In genomic region chr12:112419269-112420133, GRCh38 we compare ENCODE assay signal across 8 cellular contexts. TPM values are rescaled to one million over a fixed set of nuclear protein-coding genes. Genes with fewer than 3 reads are reported as not detected.
A peak's percentile ranks its signal among the peaks of the same experiment; 100 is the strongest.
DNase-seq lines count a peak whose midpoint lies in the region; ATAC-seq, FAIRE-seq and TF ChIP-seq lines count a peak whose summit lies in the region.

No MANE protein-coding gene starts in this region.

- CTCF ChIA-PET in GM10248 (lab: Yijun Ruan, JAX) = interaction anchor here (0.8 kb wide), 1 partner anchor 8 kb away, joined by 3 read pairs; no protein-coding TSS in a partner anchor

- ATAC-seq in GM21390 (IDR thresholded peaks at IDR 0.05; ENCODE audit: unreplicated experiment) (peak; percentile 38), Right ventricle myocardium inferior (peak; percentile 81), pancreas (peak; percentile 78 to 84 (median 82))

- DNase-seq in DMS53 (lab: John Stamatoyannopoulos, UW) = peak; percentile 86
- DNase-seq in Kasumi-1 (lab: John Stamatoyannopoulos, UW) = peak; percentile 35 to 37
- no peak for DNase-seq in activated T-helper 2 cell treated with anti-CD3 and anti-CD28 coated beads, Interferon-gamma antibody, Interleukin-2, Interleukin-4, amounts not matched to agents 10 μg/mL and 5 μg/mL and 100 μg/mL, durations not matched to agents 14 hours and 24 hours and 36 hours (ENCODE audit: low spot score)
- peak; percentile 77 for DNase-seq in Right ventricle myocardium inferior (ENCODE audit: missing footprints)
- peak; percentile 66 to 84 (median 76) for DNase-seq in pancreas
- no peak for DNase-seq in GM10248 (ENCODE audit: extremely low spot score)
- no peak for DNase-seq in D721Med (ENCODE audit: insufficient read length, low spot score)

- peak overlapping the region; percentile 97 for H3K4me3 Mint-ChIP-seq in activated T-helper 2 cell treated with anti-CD3 and anti-CD28 coated beads, Interferon-gamma antibody, Interleukin-2, Interleukin-4, amounts not matched to agents 10 μg/mL and 5 μg/mL and 100 μg/mL, durations not matched to agents 14 hours and 24 hours and 36 hours (ENCODE audit: low read depth)

- no peaks in the 10 kb centered on the region for H3K36me3 ChIP-seq in pancreas

- no peaks in the 10 kb centered on the region for H3K27me3 Mint-ChIP-seq in activated T-helper 2 cell treated with anti-CD3 and anti-CD28 coated beads, Interferon-gamma antibody, Interleukin-2, Interleukin-4, amounts not matched to agents 10 μg/mL and 5 μg/mL and 100 μg/mL, durations not matched to agents 14 hours and 24 hours and 36 hours (ENCODE audit: low read depth)

- H3K9me3 ChIP-seq in pancreas = no peaks in the 10 kb centered on the region

- TF ChIP-seq CTCF in pancreas (IDR thresholded peaks at IDR 0.05) (no peak), GM10248 (IDR thresholded peaks at IDR 0.05; ENCODE audit: control extremely low read depth, extremely low read depth, low read depth, missing control alignments) (no peak), D721Med (IDR thresholded peaks at IDR 0.05; ENCODE audit: insufficient read depth, missing control alignments) (no peak)

- peak overlapping the region; percentile 91 to 99 (median 98) for H3K27ac ChIP-seq in pancreas

- POLR2A ChIA-PET in GM10248 (lab: Yijun Ruan, JAX) = no interaction called here

- H3K4me1 Mint-ChIP-seq in activated T-helper 2 cell treated with anti-CD3 and anti-CD28 coated beads, Interferon-gamma antibody, Interleukin-2, Interleukin-4, amounts not matched to agents 10 μg/mL and 5 μg/mL and 100 μg/mL, durations not matched to agents 14 hours and 24 hours and 36 hours (ENCODE audit: low read depth) = peaks cover 35% of the 10 kb centered on the region

- peak overlapping the region; percentile 98 for H3K27ac Mint-ChIP-seq in activated T-helper 2 cell treated with anti-CD3 and anti-CD28 coated beads, Interferon-gamma antibody, Interleukin-2, Interleukin-4, amounts not matched to agents 10 μg/mL and 5 μg/mL and 100 μg/mL, durations not matched to agents 14 hours and 24 hours and 36 hours

- intact Hi-C loops in activated T-helper 2 cell treated with anti-CD3 and anti-CD28 coated beads, Interferon-gamma antibody, Interleukin-2, Interleukin-4, amounts not matched to agents 10 μg/mL and 5 μg/mL and 100 μg/mL, durations not matched to agents 14 hours and 24 hours and 36 hours (cut with micrococcal nuclease) = no loop called here
- intact Hi-C loops in Right ventricle myocardium inferior (cut with DNase I) (no loop called here), pancreas (cut with DNase I) (no loop called here)

- peaks cover 28% of the 10 kb centered on the region for H3K36me3 Mint-ChIP-seq in activated T-helper 2 cell treated with anti-CD3 and anti-CD28 coated beads, Interferon-gamma antibody, Interleukin-2, Interleukin-4, amounts not matched to agents 10 μg/mL and 5 μg/mL and 100 μg/mL, durations not matched to agents 14 hours and 24 hours and 36 hours (ENCODE audit: low read depth)

- no peaks in the 10 kb centered on the region for H3K9me3 Mint-ChIP-seq in activated T-helper 2 cell treated with anti-CD3 and anti-CD28 coated beads, Interferon-gamma antibody, Interleukin-2, Interleukin-4, amounts not matched to agents 10 μg/mL and 5 μg/mL and 100 μg/mL, durations not matched to agents 14 hours and 24 hours and 36 hours

- WGBS in pancreas, 2 donors = 3 to 4% methylated on average over 27 to 34 of the region's 34 CpGs

- no peaks in the 10 kb centered on the region for H3K27me3 ChIP-seq in pancreas

- H3K4me3 ChIP-seq in pancreas = peak overlapping the region; percentile 81 to 97 (median 86)

- no peak for FAIRE-seq in pancreas (lab: Jason Lieb, UNC)
- FAIRE-seq in D721Med (lab: Jason Lieb, UNC) = no peak

- peaks cover 6 to 20% (median 7%) of the 10 kb centered on the region in 3 donors for H3K4me1 ChIP-seq in pancreas

RNA-seq across cellular contexts. Expression of gene PTPN11, which starts 0.8 kb away (rescaled TPM):
- total RNA-seq in activated T-helper 2 cell treated with anti-CD3 and anti-CD28 coated beads, Interferon-gamma antibody, Interleukin-2, Interleukin-4, amounts not matched to agents 10 μg/mL and 5 μg/mL and 100 μg/mL, durations not matched to agents 14 hours and 24 hours and 36 hours = 150 and 153 TPM in 2 replicates
- total RNA-seq in Right ventricle myocardium inferior (114 TPM), pancreas (10 to 100 TPM; 25.5 to 51.1 (median 38.7) TPM)
- 10 to 100 TPM; 12.4 to 17.0 TPM for polyA plus RNA-seq in pancreas

RNA-seq across cellular contexts. Expression of gene RPL6, which starts 10.1 kb away (rescaled TPM):
- 1,640 and 1,680 TPM in 2 replicates for total RNA-seq in activated T-helper 2 cell treated with anti-CD3 and anti-CD28 coated beads, Interferon-gamma antibody, Interleukin-2, Interleukin-4, amounts not matched to agents 10 μg/mL and 5 μg/mL and 100 μg/mL, durations not matched to agents 14 hours and 24 hours and 36 hours
- total RNA-seq in Right ventricle myocardium inferior = 646 TPM
- total RNA-seq in pancreas = 1,000 to 10,000 TPM in 3 of 6 donors, 100 to 1,000 TPM in 3; 590 to 1,140 (median 969) TPM
- polyA plus RNA-seq in pancreas = 1,000 to 10,000 TPM; 1,305 to 1,871 TPM

RNA-seq across cellular contexts. Expression of gene HECTD4, which starts 37.3 kb away (rescaled TPM):
- total RNA-seq in activated T-helper 2 cell treated with anti-CD3 and anti-CD28 coated beads, Interferon-gamma antibody, Interleukin-2, Interleukin-4, amounts not matched to agents 10 μg/mL and 5 μg/mL and 100 μg/mL, durations not matched to agents 14 hours and 24 hours and 36 hours = 34.7 and 36.6 TPM in 2 replicates
- total RNA-seq in Right ventricle myocardium inferior = 22.6 TPM
- total RNA-seq in pancreas = 10 to 100 TPM; 17.9 to 36.1 (median 23.7) TPM
- polyA plus RNA-seq in pancreas = 10 to 100 TPM; 37.2 to 38.4 TPM

Comparison
In these comparisons a context has a peak if more than half of its experiments do, and no peak if none do; other contexts are left out.
1. DNase-seq: peak in DMS53 (single experiment), Kasumi-1 (2 of 2), Right ventricle myocardium inferior (single experiment) and pancreas (6 of 6); none in activated T-helper 2 cell treated with anti-CD3 and anti-CD28 coated beads, Interferon-gamma antibody, Interleukin-2, Interleukin-4, amounts not matched to agents 10 μg/mL and 5 μg/mL and 100 μg/mL, durations not matched to agents 14 hours and 24 hours and 36 hours (single experiment), GM10248 (single experiment) and D721Med (single experiment).
2. Peak in every context shown above with its lines, with median percentiles within 50 percentile points of each other: ATAC-seq.